Comparison of ENCODE assay signal across 8 cellular contexts in the genomic region with DNA sequence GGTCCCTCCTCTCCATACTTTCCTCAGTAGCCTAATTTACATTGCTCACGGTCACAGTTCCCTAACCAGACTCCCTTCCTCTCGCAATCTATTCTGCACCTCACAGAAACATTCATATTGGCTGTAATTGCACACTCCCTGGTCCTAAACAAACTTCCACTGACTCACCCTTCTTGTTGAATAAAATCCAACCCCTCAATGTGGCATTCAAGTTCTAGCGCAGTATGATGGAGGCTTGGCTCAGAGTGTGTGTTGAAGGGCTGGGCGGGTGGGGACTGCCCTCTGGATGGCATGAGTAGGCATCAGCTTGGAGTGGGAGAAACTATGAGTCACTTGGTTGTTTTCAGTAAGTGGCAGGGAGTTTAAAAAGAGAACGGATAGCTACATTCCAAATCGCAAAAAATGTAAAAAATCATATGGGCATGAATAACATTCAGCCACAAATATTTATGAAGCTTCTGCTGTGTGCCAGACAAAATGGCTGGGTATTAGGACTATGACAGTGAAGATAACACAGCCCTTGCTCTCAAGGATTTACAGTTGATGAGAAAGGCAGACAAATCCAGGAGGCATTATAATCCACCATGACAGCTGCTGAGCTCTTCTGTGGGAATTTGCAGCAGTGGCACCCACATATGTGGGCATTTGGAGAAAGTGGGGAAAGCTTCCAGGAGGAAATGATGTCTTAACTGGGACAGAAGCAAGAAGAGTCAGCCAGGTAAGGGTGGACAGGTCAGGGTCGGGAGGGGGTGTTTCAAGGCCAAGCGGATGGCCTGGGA. TPM values are rescaled to one million over a fixed set of nuclear protein-coding genes. Genes with fewer than 3 reads are reported as not detected.
A peak's percentile ranks its signal among the peaks of the same experiment; 100 is the strongest.
DNase-seq lines count a peak whose midpoint lies in the region; ATAC-seq and TF ChIP-seq lines count a peak whose summit lies in the region.

No MANE protein-coding gene starts in this region.

- intact Hi-C loops in OCI-LY7 (cut with micrococcal nuclease; ENCODE audit: unreplicated experiment), result no loop called here

- BruUV-seq in OCI-LY7 (replicated peaks; lab: Mats Ljungman, UMichigan), result no TSS peak

- no peaks in the 10 kb centered on the region for H3K9me2 ChIP-seq in OCI-LY7 (ENCODE audit: insufficient read depth, low read length)

- H4K20me1 ChIP-seq in fibroblast of lung (ENCODE audit: control insufficient read depth, extremely low read depth, insufficient read depth, low read length), result no peaks in the 10 kb centered on the region
- H4K20me1 ChIP-seq in OCI-LY7 (ENCODE audit: insufficient read depth, low read length), result no peaks in the 10 kb centered on the region

- H3K36me3 ChIP-seq in RWPE2 (ENCODE audit: low read depth), result no peaks in the 10 kb centered on the region
- H3K36me3 ChIP-seq in fibroblast of lung (ENCODE audit: control insufficient read depth, insufficient read depth, low read length), result no peaks in the 10 kb centered on the region
- no peaks in the 10 kb centered on the region for H3K36me3 ChIP-seq in OCI-LY7 (ENCODE audit: insufficient read depth, low read length)

- H3K4me2 ChIP-seq in fibroblast of lung (ENCODE audit: extremely low read depth, insufficient read depth, low read length), result peak overlapping the region; percentile 25
- no peak overlapping the region for H3K4me2 ChIP-seq in OCI-LY7 (ENCODE audit: low read length)

- DNase-seq in GM04504 (ENCODE audit: low read depth) (peak; percentile 77), RWPE2 (ENCODE audit: low spot score) (peak; percentile 73), fibroblast of lung (ENCODE audit: low read depth in 2 of 2) (peak; percentile 86 to 87), OCI-LY7 (ENCODE audit: low spot score) (no peak), retina (no peak), NOMO-1 (lab: John Stamatoyannopoulos, UW; ENCODE audit: unreplicated experiment in 2 of 2) (no peak)

- ATAC-seq in RWPE2 (ENCODE audit: low read depth) (peak; percentile 71), GM18909 (IDR thresholded peaks at IDR 0.05; ENCODE audit: poor library complexity, unreplicated experiment) (no peak)

- no peak overlapping the region for H3K9ac ChIP-seq in fibroblast of lung (ENCODE audit: insufficient read depth, low read length)

- H3K27me3 ChIP-seq in RWPE2 (ENCODE audit: insufficient read depth, poor library complexity, severe bottlenecking) (no peaks in the 10 kb centered on the region), fibroblast of lung (ENCODE audit: control insufficient read depth, insufficient read depth, low read length) (no peaks in the 10 kb centered on the region)

- H3K4me1 ChIP-seq in RWPE2 (ENCODE audit: insufficient read depth, poor library complexity, severe bottlenecking) (peaks cover 43% of the 10 kb centered on the region), fibroblast of lung (ENCODE audit: control insufficient read depth, extremely low read depth, insufficient read depth, low read length) (peaks cover 19% of the 10 kb centered on the region), OCI-LY7 (ENCODE audit: insufficient read depth, low read length, poor library complexity, severe bottlenecking) (no peaks in the 10 kb centered on the region)

- H3K27ac ChIP-seq in RWPE2 (ENCODE audit: poor library complexity, severe bottlenecking) (peak overlapping the region; percentile 92), fibroblast of lung (ENCODE audit: insufficient read depth, low read length) (peak overlapping the region; percentile 67), skin epidermis (peak overlapping the region; percentile 19 to 87 (median 78)), OCI-LY7 (ENCODE audit: low read depth, low read length, poor library complexity, severe bottlenecking) (no peak overlapping the region)

- CTCF ChIA-PET in OCI-LY7 (lab: Charles Lee; ENCODE audit: unreplicated experiment), result no interaction called here

- TF ChIP-seq CTCF in RWPE2 (IDR thresholded peaks at IDR 0.05; ENCODE audit: poor library complexity, severe bottlenecking) (peak; percentile 15), fibroblast of lung (conservative IDR thresholded peaks at IDR 0.05 in 1 of 2, IDR thresholded peaks at IDR 0.05 in 1 of 2; ENCODE audit: low read depth in 1 of 2, low read length in 2 of 2) (no peak), OCI-LY7 (conservative IDR thresholded peaks at IDR 0.05; ENCODE audit: low read length) (no peak)

- POLR2A ChIA-PET in OCI-LY7 (lab: Charles Lee), result no interaction called here

- H3K9me3 ChIP-seq in RWPE2 (ENCODE audit: severe bottlenecking) (no peaks in the 10 kb centered on the region), fibroblast of lung (ENCODE audit: control insufficient read depth, insufficient read depth, low read depth, low read length) (no peaks in the 10 kb centered on the region), OCI-LY7 (ENCODE audit: low read length) (no peaks in the 10 kb centered on the region)

- H3K79me2 ChIP-seq in fibroblast of lung (ENCODE audit: control insufficient read depth, insufficient read depth, low read length) (no peaks in the 10 kb centered on the region), OCI-LY7 (ENCODE audit: insufficient read depth, low read depth, low read length) (no peaks in the 10 kb centered on the region)

- H3K4me3 ChIP-seq in RWPE2 (ENCODE audit: severe bottlenecking) (no peak overlapping the region), fibroblast of lung (replicated peaks in 1 of 4; ENCODE audit: control extremely low read depth in 1 of 4, insufficient read depth in 1 of 4, low read depth in 3 of 4, low read length in 4 of 4) (no peak overlapping the region), skin epidermis (no peak overlapping the region), OCI-LY7 (ENCODE audit: low read depth, low read length, poor library complexity, severe bottlenecking) (no peak overlapping the region)

- no peak overlapping the region for H2AFZ ChIP-seq in fibroblast of lung (ENCODE audit: low read length)
- no peak overlapping the region for H2AFZ ChIP-seq in OCI-LY7 (ENCODE audit: low read length)

RNA-seq across cellular contexts. Expression of a gene that starts 42.2 kb away (rescaled TPM):
- total RNA-seq in fibroblast of lung (38.0 and 50.2 TPM in 2 replicates), OCI-LY7 (2022) (8.2 and 8.3 TPM in 2 replicates)
- 6.1 and 7.5 TPM in 2 replicates for polyA plus RNA-seq in fibroblast of lung
- 4.0 and 5.7 TPM in 2 replicates for polyA plus RNA-seq in fibroblast of lung (2012)
- 5.1 and 6.4 TPM in 2 replicates for polyA minus RNA-seq in fibroblast of lung (ENCODE audit: low replicate concordance)
- total RNA-seq in OCI-LY7 (2014; rRNA removed; shearing (Covaris generic)), result 4.0 and 10.0 TPM in 2 replicates

Comparison
In these comparisons a context has a peak if more than half of its experiments do, and no peak if none do; other contexts are left out.
1. DNase-seq: peak in GM04504 (single experiment), RWPE2 (single experiment) and fibroblast of lung (2 of 2); none in OCI-LY7 (single experiment), retina (single experiment) and NOMO-1 (0 of 2).